ENCODE assay signal across 14 cellular contexts in genomic region chr10:89478739-89479116, GRCh38. TPM values are rescaled to one million over a fixed set of nuclear protein-coding genes. Genes with fewer than 3 reads are reported as not detected.
DNase-seq lines count a peak whose midpoint lies in the region; ATAC-seq and TF ChIP-seq lines count a peak whose summit lies in the region.
"Had no signal": no experiment of that assay in that cellular context is flagged by ENCODE, and none has a peak within 500 bp of the region (broad histone marks: within the 10 kb centered on the region; RNA-seq: fewer than 3 reads in every experiment).

No MANE protein-coding gene starts in this region.

- no peaks in the 10 kb centered on the region for H3K4me1 ChIP-seq in endodermal cell (ENCODE audit: control insufficient read depth, insufficient read depth, low read length)
- H3K4me1 ChIP-seq in tibial nerve: peaks cover 0 to 87% (median 63%) of the 10 kb centered on the region in 4 donors

- H3K9me3 Mint-ChIP-seq in endodermal cell (peaks cover 4% of the 10 kb centered on the region), memory B cell (no peaks in the 10 kb centered on the region)

- ATAC-seq in memory B cell (ENCODE audit: low read depth) (peak; percentile 12), GM21717 (IDR thresholded peaks at IDR 0.05; ENCODE audit: unreplicated experiment) (no peak), GM21447 (IDR thresholded peaks at IDR 0.05; ENCODE audit: unreplicated experiment) (no peak)

- H3K9me3 ChIP-seq in endodermal cell (ENCODE audit: control insufficient read depth, low read length): no peaks in the 10 kb centered on the region
- H3K9me3 ChIP-seq in tibial nerve: no peaks in the 10 kb centered on the region

- H3K4me3 ChIP-seq in endodermal cell (ENCODE audit: low read length) (no peak overlapping the region), tibial nerve (no peak overlapping the region)

- peaks cover under 1% of the 10 kb centered on the region for H3K36me3 Mint-ChIP-seq in endodermal cell (ENCODE audit: low read depth)
- H3K36me3 Mint-ChIP-seq in memory B cell: no peaks in the 10 kb centered on the region

- no peaks in the 10 kb centered on the region for H3K27me3 ChIP-seq in endodermal cell (ENCODE audit: control insufficient read depth, insufficient read depth, low read length, poor library complexity, severe bottlenecking)
- no peaks in the 10 kb centered on the region for H3K27me3 ChIP-seq in tibial nerve

- TF ChIP-seq CTCF in endodermal cell (conservative IDR thresholded peaks at IDR 0.05) (no peak), tibial nerve (IDR thresholded peaks at IDR 0.05) (no peak)

- no peak for TF ChIP-seq POLR2A in tibial nerve (IDR thresholded peaks at IDR 0.05)

- no peaks in the 10 kb centered on the region for H3K36me3 ChIP-seq in endodermal cell (ENCODE audit: control insufficient read depth, insufficient read depth, low read length)
- no peaks in the 10 kb centered on the region for H3K36me3 ChIP-seq in tibial nerve

- H3K27me3 Mint-ChIP-seq in endodermal cell (ENCODE audit: insufficient read depth) (no peaks in the 10 kb centered on the region), memory B cell (peaks cover 5% of the 10 kb centered on the region)

- H3K27ac ChIP-seq in endodermal cell (ENCODE audit: low read depth, low read length): no peak overlapping the region
- peak overlapping the region; percentile 63 to 91 (median 82) for H3K27ac ChIP-seq in tibial nerve

- H3K4me3 Mint-ChIP-seq in endodermal cell (no peak overlapping the region), memory B cell (no peak overlapping the region)

- TF ChIP-seq EP300 in tibial nerve (IDR thresholded peaks at IDR 0.05): no peak

- H3K9ac ChIP-seq in endodermal cell (ENCODE audit: extremely low read depth, low read length, poor library complexity, severe bottlenecking): no peak overlapping the region

- H3K4me1 Mint-ChIP-seq in endodermal cell: peaks cover 37% of the 10 kb centered on the region
- peaks cover 14% of the 10 kb centered on the region for H3K4me1 Mint-ChIP-seq in memory B cell

- H3K27ac Mint-ChIP-seq in endodermal cell: peak overlapping the region; percentile 14
- H3K27ac Mint-ChIP-seq in memory B cell: no peak overlapping the region

- WGBS in endodermal cell (ENCODE audit: insufficient coverage in 1 of 2, insufficient read length in 1 of 2), 2 experiments: 75 to 83% methylated on average over 1 of the region's 1 CpG
- 33 to 34% methylated on average over 1 of the region's 1 CpG for WGBS in tibial nerve, 2 donors

- DNase-seq in NCI-H226 (peak; percentile 55), endodermal cell (peak; percentile 49), memory B cell (ENCODE audit: low spot score in 2 of 2) (no peak), tibial nerve (ENCODE audit: low spot score in 2 of 2) (no peak), NCI-H2227 (lab: John Stamatoyannopoulos, UW; ENCODE audit: unreplicated experiment) (no peak)
- no peak for DNase-seq in effector CD8-positive, alpha-beta T cell (lab: John Stamatoyannopoulos, UW)
- DNase-seq: activated CD4-positive, CD25-positive, alpha-beta regulatory T cell; activated T-cell treated with anti-CD3 and anti-CD28 coated beads, Interleukin-2, amount 50 U/mL, for 1 hour; amygdala; NCI-H2227 treated with DMSO at 0.1 percent for 48 hours; nucleus accumbens; SHP77 treated with DMSO at 0.1 percent for 48 hours had no signal

RNA-seq across cellular contexts. Expression of gene SLC16A12, which starts 56.7 kb away (rescaled TPM):
- total RNA-seq in endodermal cell (1 to 10 TPM in 1 of 2 donors, under 1 TPM in 1; 0.33 to 2.3 TPM), tibial nerve (10 to 100 TPM; 25.8 to 45.4 (median 42.8) TPM)
- polyA plus RNA-seq in endodermal cell (2013, experiment 1 of 2): 0.11 TPM
- 0.12 TPM for polyA plus RNA-seq in endodermal cell (2013, experiment 2 of 2)

Comparison
In these comparisons a context has a peak if more than half of its experiments do, and no peak if none do; other contexts are left out.
1. DNase-seq: peak in NCI-H226 (single experiment) and endodermal cell (single experiment); none in memory B cell (0 of 2), tibial nerve (0 of 2), NCI-H2227 (single experiment) and effector CD8-positive, alpha-beta T cell (single experiment).
2. RNA of gene SLC16A12, which starts 56.7 kb away (total RNA-seq): 25.8 to 45.4 TPM in tibial nerve; 0.33 to 2.3 TPM in endodermal cell; every median in the first group is over 4 times any median in the second.